Comparison of ENCODE assay signal across 20 cellular contexts in the genomic region with DNA sequence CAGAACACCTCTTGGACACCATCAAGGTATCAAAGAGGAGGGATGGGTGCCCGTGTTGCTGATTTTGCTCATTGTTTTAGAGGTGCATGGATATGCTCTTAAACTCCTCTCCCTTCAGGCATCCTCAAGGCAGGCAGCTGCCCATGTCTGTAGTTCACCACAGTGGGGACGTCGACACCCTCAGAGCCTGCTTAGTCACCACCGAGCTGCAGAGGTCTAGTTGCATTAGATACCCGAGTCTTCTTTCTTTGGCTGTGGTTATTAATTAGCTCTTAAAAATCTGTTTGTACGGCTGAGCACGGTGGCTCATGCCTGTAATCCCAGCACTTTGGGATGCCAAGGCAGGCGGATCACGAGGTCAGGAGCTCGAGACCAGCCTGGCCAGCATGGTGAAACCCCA.
"Had no signal": no experiment of that assay in that cellular context is flagged by ENCODE, and none has a peak within 500 bp of the region (broad histone marks: within the 10 kb centered on the region; RNA-seq: fewer than 3 reads in every experiment).

No MANE protein-coding gene starts in this region.

- H3K4me3 ChIP-seq: colonic mucosa, lung, right atrium auricular region, sigmoid colon, stomach, thoracic aorta, transverse colon had no signal

- H3K9me3 ChIP-seq: colonic mucosa, right atrium auricular region, sigmoid colon, stomach, thoracic aorta, transverse colon had no signal

- DNase-seq: colonic mucosa; effector CD4-positive, alpha-beta T cell; islet precursor cell; left cardiac atrium; left ventricle myocardium superior; mesenchymal stem cell; midbrain; naive B cell; posterior cingulate gyrus; sigmoid colon; small intestine; stimulated activated CD4-positive, alpha-beta T cell treated with anti-CD3 and anti-CD28 coated beads, Interleukin-12 subunit alpha, Interleukin-12 subunit beta, amount 100 ng/mL, for 4 hours; stimulated activated naive CD4-positive, alpha-beta T cell; stomach; substantia nigra; transverse colon had no signal

- ATAC-seq: esophagus mucosa, left cardiac atrium, left ventricle myocardium superior had no signal

- H3K27me3 ChIP-seq: colonic mucosa, right atrium auricular region, sigmoid colon, stomach, transverse colon had no signal

- H3K36me3 ChIP-seq: colonic mucosa, right atrium auricular region, sigmoid colon, stomach, thoracic aorta, transverse colon had no signal
